In genomic region chr7:51031791-51032484, GRCh38 we compare ENCODE assay signal across 12 cellular contexts.
DNase-seq lines count a peak whose midpoint lies in the region; ATAC-seq and TF ChIP-seq lines count a peak whose summit lies in the region.
"Had no signal": no experiment of that assay in that cellular context is flagged by ENCODE, and none has a peak within 500 bp of the region (broad histone marks: within the 10 kb centered on the region; RNA-seq: fewer than 3 reads in every experiment).

No MANE protein-coding gene starts in this region.

- no peak overlapping the region for H3K4me2 ChIP-seq in mesenchymal stem cell (ENCODE audit: low read length, poor library complexity, severe bottlenecking)
- H3K4me2 ChIP-seq: BLaER1 treated with 17β-estradiol and CSF1 and Interleukin-3, amounts not matched to agents 10 nM and 100 nM had no signal

- H3K9me3 ChIP-seq in mesenchymal stem cell (ENCODE audit: control insufficient read depth, low read length): no peaks in the 10 kb centered on the region
- H3K9me3 ChIP-seq: BLaER1 treated with 17β-estradiol and CSF1 and Interleukin-3, amounts not matched to agents 10 nM and 100 nM had no signal

- H3K14ac ChIP-seq in mesenchymal stem cell (ENCODE audit: low read length in 2 of 2): no peak overlapping the region

- no peak for TF ChIP-seq CTCF in dorsolateral prefrontal cortex (IDR thresholded peaks at IDR 0.05 in 54 of 56, conservative IDR thresholded peaks at IDR 0.05 in 2 of 56; ENCODE audit: low read depth in 1 of 56, partially characterized antibody in 56 of 56)

- H3K36me3 ChIP-seq in mesenchymal stem cell (ENCODE audit: control insufficient read depth in 1 of 2, insufficient read depth in 2 of 2, low read depth in 1 of 2, low read length in 2 of 2): no peaks in the 10 kb centered on the region

- peak overlapping the region; percentile 43 for H2AK5ac ChIP-seq in mesenchymal stem cell (ENCODE audit: low read length, severe bottlenecking)

- intact Hi-C loops in dorsolateral prefrontal cortex (cut with DNase I): no loop called here

- no peak overlapping the region for H2BK5ac ChIP-seq in mesenchymal stem cell (ENCODE audit: low read depth, low read length, poor library complexity, severe bottlenecking)

- H3K79me1 ChIP-seq in mesenchymal stem cell (replicated peaks; ENCODE audit: low read length, poor library complexity, severe bottlenecking): no peaks in the 10 kb centered on the region

- H3K4me3 ChIP-seq in dorsolateral prefrontal cortex: peak overlapping the region in 1 of 59 donors; percentile 1
- H3K4me3 ChIP-seq in mesenchymal stem cell (ENCODE audit: insufficient read depth in 1 of 2, low read depth in 1 of 2, low read length in 2 of 2): no peak overlapping the region
- H3K4me3 ChIP-seq: BLaER1 treated with 17β-estradiol and CSF1 and Interleukin-3, amounts not matched to agents 10 nM and 100 nM had no signal

- H2BK12ac ChIP-seq in mesenchymal stem cell (ENCODE audit: low read length in 2 of 2): peak overlapping the region; percentile 66 to 85

- H3K9ac ChIP-seq in mesenchymal stem cell (ENCODE audit: low read length): no peak overlapping the region
- H3K9ac ChIP-seq: BLaER1 treated with 17β-estradiol and CSF1 and Interleukin-3, amounts not matched to agents 10 nM and 100 nM had no signal

- ATAC-seq in HG03432 (IDR thresholded peaks at IDR 0.05; ENCODE audit: unreplicated experiment): no peak
- ATAC-seq: PC-3 had no signal

- H3K23ac ChIP-seq in mesenchymal stem cell (ENCODE audit: low read length in 2 of 2): no peak overlapping the region

- no peak overlapping the region for H4K8ac ChIP-seq in mesenchymal stem cell (ENCODE audit: low read length)

- no peak overlapping the region for H2AFZ ChIP-seq in mesenchymal stem cell (ENCODE audit: low read depth, low read length)

- DNase-seq in NCI-H526 treated with DMSO at 0.1 percent for 48 hours (lab: John Stamatoyannopoulos, UW): peak; percentile 72
- peak in 2 of 10 donors; percentile 40 to 46 for DNase-seq in dorsolateral prefrontal cortex
- DNase-seq in mesenchymal stem cell: no peak
- no peak for DNase-seq in AG08396 (ENCODE audit: low spot score)
- DNase-seq in occipital lobe (lab: John Stamatoyannopoulos, UW): no peak
- DNase-seq: NCI-H1417, NCI-H2081 treated with DMSO at 0.1 percent for 48 hours, NCI-H69, PC-3 had no signal

- no peaks in the 10 kb centered on the region for H3K27me3 ChIP-seq in dorsolateral prefrontal cortex
- H3K27me3 ChIP-seq in mesenchymal stem cell (ENCODE audit: control insufficient read depth in 1 of 2, insufficient read depth in 1 of 2, low read length in 2 of 2): no peaks in the 10 kb centered on the region
- H3K27me3 ChIP-seq: BLaER1 treated with 17β-estradiol and CSF1 and Interleukin-3, amounts not matched to agents 10 nM and 100 nM had no signal

- H4K91ac ChIP-seq in mesenchymal stem cell (ENCODE audit: low read length): no peak overlapping the region

- H2BK15ac ChIP-seq in mesenchymal stem cell (ENCODE audit: low read depth, poor library complexity, severe bottlenecking): no peak overlapping the region

- WGBS in mesenchymal stem cell: 97% methylated on average over 7 of the region's 8 CpGs

- peak overlapping the region; percentile 24 for H2BK120ac ChIP-seq in mesenchymal stem cell (ENCODE audit: low read depth, low read length)

- H3K18ac ChIP-seq in mesenchymal stem cell (ENCODE audit: low read depth in 1 of 2, low read length in 2 of 2): peak overlapping the region; percentile 19 to 90

- peak overlapping the region in 1 of 2 experiments; percentile 77 for H3K4ac ChIP-seq in mesenchymal stem cell (ENCODE audit: low read depth in 1 of 2, low read length in 2 of 2)

- H3K27ac ChIP-seq in dorsolateral prefrontal cortex: peak overlapping the region in 55 of 59 donors; percentile 5 to 84 (median 63)
- no peak overlapping the region for H3K27ac ChIP-seq in mesenchymal stem cell (ENCODE audit: low read length, poor library complexity, severe bottlenecking)
- peak overlapping the region; percentile 40 for H3K27ac ChIP-seq in temporal lobe (ENCODE audit: low read depth, low read length)
- H3K27ac ChIP-seq: BLaER1 treated with 17β-estradiol and CSF1 and Interleukin-3, amounts not matched to agents 10 nM and 100 nM had no signal

- H3K4me1 ChIP-seq in mesenchymal stem cell (ENCODE audit: control insufficient read depth, insufficient read depth, low read depth, low read length): peaks cover 23% of the 10 kb centered on the region
